In the genomic region with DNA sequence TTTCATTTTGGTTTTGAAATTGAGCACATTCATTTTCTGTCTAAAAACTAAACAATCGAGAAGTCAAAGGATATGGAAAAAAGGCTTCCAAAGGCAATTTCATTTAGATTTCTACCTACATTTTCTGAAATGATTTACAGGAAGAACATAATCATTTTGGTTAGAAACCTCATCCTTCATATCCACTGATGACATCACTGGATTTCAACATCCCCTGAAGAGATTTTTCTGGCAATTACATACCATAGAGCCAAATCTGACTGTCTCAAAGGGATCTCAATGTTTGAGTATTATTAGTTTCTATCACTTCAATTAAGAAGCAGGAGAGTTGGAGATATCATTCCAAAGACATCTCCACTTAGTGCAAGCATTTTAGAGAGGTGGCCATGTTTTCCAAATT, we compare ENCODE assay signal across 15 cellular contexts.
DNase-seq lines count a peak whose midpoint lies in the region; ATAC-seq, FAIRE-seq and TF ChIP-seq lines count a peak whose summit lies in the region.
"Had no signal": no experiment of that assay in that cellular context is flagged by ENCODE, and none has a peak within 500 bp of the region (broad histone marks: within the 10 kb centered on the region; RNA-seq: fewer than 3 reads in every experiment).

No MANE protein-coding gene starts in this region.

- H3K36me3 Mint-ChIP-seq in activated T-helper 2 cell treated with anti-CD3 and anti-CD28 coated beads, Interferon-gamma antibody, Interleukin-2, Interleukin-4, amounts not matched to agents 10 μg/mL and 5 μg/mL and 100 μg/mL, durations not matched to agents 14 hours and 24 hours and 36 hours (ENCODE audit: low read depth), result no peaks in the 10 kb centered on the region

- in situ Hi-C loops in HepG2 (cut with HindIII; ENCODE audit: extremely low pct_ligation_motif_present, low pct_unique_long_range_greater_than_20kb), result no loop called here
- in situ Hi-C loops in transverse colon (cut with MboI; ENCODE audit: low pct_ligation_motif_present in 1 of 4, low pct_unique_long_range_greater_than_20kb in 1 of 4, low sequenced_read_pairs in 3 of 4), result loop anchor here in 3 of 4 donors (25.0 kb wide), 2 partner anchors 266 to 366 kb away; no protein-coding TSS in a partner anchor
- in situ Hi-C loops in G401 (cut with HindIII; ENCODE audit: low sequenced_read_pairs), result no loop called here

- H3K4me3 ChIP-seq in HepG2 (replicated peaks in 1 of 3; ENCODE audit: insufficient read depth in 1 of 3, low read depth in 2 of 3, low read length in 3 of 3) (no peak overlapping the region), right lobe of liver (no peak overlapping the region), fibroblast of lung (replicated peaks in 1 of 4; ENCODE audit: control extremely low read depth in 1 of 4, insufficient read depth in 1 of 4, low read depth in 3 of 4, low read length in 4 of 4) (no peak overlapping the region), transverse colon (no peak overlapping the region)

- peak overlapping the region; percentile 38 for H3K27ac Mint-ChIP-seq in activated T-helper 2 cell treated with anti-CD3 and anti-CD28 coated beads, Interferon-gamma antibody, Interleukin-2, Interleukin-4, amounts not matched to agents 10 μg/mL and 5 μg/mL and 100 μg/mL, durations not matched to agents 14 hours and 24 hours and 36 hours
- H3K27ac Mint-ChIP-seq: IgD-negative memory B cell had no signal

- no TSS peak for BruUV-seq in HepG2 (replicated peaks; lab: Mats Ljungman, UMichigan)

- H4K20me1 ChIP-seq in HepG2 (ENCODE audit: insufficient read depth, low read length) (no peaks in the 10 kb centered on the region), fibroblast of lung (ENCODE audit: control insufficient read depth, extremely low read depth, insufficient read depth, low read length) (no peaks in the 10 kb centered on the region)

- POLR2A ChIA-PET in HepG2 (lab: Yijun Ruan, JAX), result no interaction called here

- no peak for ATAC-seq in HepG2
- no peak for ATAC-seq in right lobe of liver

- H3K4me1 Mint-ChIP-seq in activated T-helper 2 cell treated with anti-CD3 and anti-CD28 coated beads, Interferon-gamma antibody, Interleukin-2, Interleukin-4, amounts not matched to agents 10 μg/mL and 5 μg/mL and 100 μg/mL, durations not matched to agents 14 hours and 24 hours and 36 hours (ENCODE audit: low read depth), result peaks cover 40% of the 10 kb centered on the region

- intact Hi-C loops in HepG2 (cut with micrococcal nuclease; ENCODE audit: unreplicated experiment) (no loop called here), right lobe of liver (cut with DNase I) (no loop called here), transverse colon (cut with DNase I; ENCODE audit: low total_unique reads) (loop anchor here (10.0 kb wide), 1 partner anchor 124 kb away; no protein-coding TSS in a partner anchor)
- intact Hi-C loops in activated T-helper 2 cell treated with anti-CD3 and anti-CD28 coated beads, Interferon-gamma antibody, Interleukin-2, Interleukin-4, amounts not matched to agents 10 μg/mL and 5 μg/mL and 100 μg/mL, durations not matched to agents 14 hours and 24 hours and 36 hours (cut with micrococcal nuclease), result loop anchor here (5.0 kb wide), 1 partner anchor 281 kb away; the partner anchor contains the start of gene CALM1

- CTCF ChIA-PET in HepG2 (lab: Yijun Ruan, JAX; ENCODE audit: low intra/inter-chr PET ratio, low total read pairs), result no interaction called here

- H3K9me3 Mint-ChIP-seq in activated T-helper 2 cell treated with anti-CD3 and anti-CD28 coated beads, Interferon-gamma antibody, Interleukin-2, Interleukin-4, amounts not matched to agents 10 μg/mL and 5 μg/mL and 100 μg/mL, durations not matched to agents 14 hours and 24 hours and 36 hours, result no peaks in the 10 kb centered on the region
- H3K9me3 Mint-ChIP-seq: IgD-negative memory B cell, mesothelial cell of epicardium had no signal

- H3K36me3 ChIP-seq in HepG2 (replicated peaks in 1 of 2; ENCODE audit: control insufficient read depth in 1 of 2, insufficient read depth in 2 of 2, low read length in 2 of 2) (no peaks in the 10 kb centered on the region), right lobe of liver (no peaks in the 10 kb centered on the region), fibroblast of lung (ENCODE audit: control insufficient read depth, insufficient read depth, low read length) (peaks cover 2% of the 10 kb centered on the region), transverse colon (no peaks in the 10 kb centered on the region)

- no peak overlapping the region for H2AFZ ChIP-seq in HepG2 (ENCODE audit: low read length)
- no peak overlapping the region for H2AFZ ChIP-seq in fibroblast of lung (ENCODE audit: low read length)

- TF ChIP-seq EP300 in HepG2 (IDR thresholded peaks at IDR 0.05; ENCODE audit: low read depth in 2 of 2, low read length in 2 of 2) (no peak), HepG2 (CRISPR knock-in tag; IDR thresholded peaks at IDR 0.05; ENCODE audit: borderline replicate concordance) (no peak), transverse colon (IDR thresholded peaks at IDR 0.05; ENCODE audit: low read depth) (no peak)

- WGBS in HepG2 (ENCODE audit: low lambda C conversion rate), result 87% methylated on average over 1 of the region's 1 CpG
- WGBS in right lobe of liver (ENCODE audit: insufficient coverage, low coverage, low lambda C conversion rate, missing lambda C conversion rate), result 100% methylated on average over 1 of the region's 1 CpG
- 96 to 100% methylated on average over 1 of the region's 1 CpG for WGBS in transverse colon (ENCODE audit: low coverage in 1 of 2), 2 donors

- H3K4me2 ChIP-seq in HepG2 (ENCODE audit: low read depth, low read length) (no peak overlapping the region), fibroblast of lung (ENCODE audit: extremely low read depth, insufficient read depth, low read length) (no peak overlapping the region)

- no peak for TF ChIP-seq RAD21 in HepG2 (CRISPR knock-in tag; IDR thresholded peaks at IDR 0.05)

- H3K4me1 ChIP-seq in HepG2 (ENCODE audit: insufficient read depth, low read length) (no peaks in the 10 kb centered on the region), right lobe of liver (no peaks in the 10 kb centered on the region), fibroblast of lung (ENCODE audit: control insufficient read depth, extremely low read depth, insufficient read depth, low read length) (peaks cover 20% of the 10 kb centered on the region), transverse colon (peaks cover 3 to 28% (median 10%) of the 10 kb centered on the region in 4 donors)

- H3K4me3 Mint-ChIP-seq in activated T-helper 2 cell treated with anti-CD3 and anti-CD28 coated beads, Interferon-gamma antibody, Interleukin-2, Interleukin-4, amounts not matched to agents 10 μg/mL and 5 μg/mL and 100 μg/mL, durations not matched to agents 14 hours and 24 hours and 36 hours (ENCODE audit: low read depth), result no peak overlapping the region
- H3K4me3 Mint-ChIP-seq: IgD-negative memory B cell, mesothelial cell of epicardium had no signal

- H3K27me3 ChIP-seq in HepG2 (ENCODE audit: control insufficient read depth in 1 of 2, insufficient read depth in 2 of 2, low read length in 2 of 2), result no peaks in the 10 kb centered on the region
- no peaks in the 10 kb centered on the region for H3K27me3 ChIP-seq in right lobe of liver
- no peaks in the 10 kb centered on the region for H3K27me3 ChIP-seq in fibroblast of lung (ENCODE audit: control insufficient read depth, insufficient read depth, low read length)
- no peaks in the 10 kb centered on the region for H3K27me3 ChIP-seq in transverse colon

- H3K27ac ChIP-seq in HepG2 (ENCODE audit: extremely low read length, insufficient read depth, low read length) (no peak overlapping the region), right lobe of liver (no peak overlapping the region), fibroblast of lung (ENCODE audit: insufficient read depth, low read length) (no peak overlapping the region), transverse colon (peak overlapping the region in 3 of 4 donors; percentile 51 to 78 (median 70))

- peaks cover 3% of the 10 kb centered on the region for H3K27me3 Mint-ChIP-seq in activated T-helper 2 cell treated with anti-CD3 and anti-CD28 coated beads, Interferon-gamma antibody, Interleukin-2, Interleukin-4, amounts not matched to agents 10 μg/mL and 5 μg/mL and 100 μg/mL, durations not matched to agents 14 hours and 24 hours and 36 hours (ENCODE audit: low read depth)
- H3K27me3 Mint-ChIP-seq: IgD-negative memory B cell had no signal

- no peak for FAIRE-seq in HepG2 (lab: Jason Lieb, UNC)
- FAIRE-seq: H1, keratinocyte had no signal

- TF ChIP-seq CTCF in HepG2 (CRISPR knock-in tag; IDR thresholded peaks at IDR 0.05), result no peak
- TF ChIP-seq CTCF in right lobe of liver (IDR thresholded peaks at IDR 0.05), result no peak
- no peak for TF ChIP-seq CTCF in fibroblast of lung (conservative IDR thresholded peaks at IDR 0.05 in 1 of 2, IDR thresholded peaks at IDR 0.05 in 1 of 2; ENCODE audit: low read depth in 1 of 2, low read length in 2 of 2)
- TF ChIP-seq CTCF in transverse colon (IDR thresholded peaks at IDR 0.05), result no peak

- DNase-seq in HepG2 (ENCODE audit: low spot score), result no peak
- DNase-seq in right lobe of liver, result no peak
- DNase-seq in activated T-helper 2 cell treated with anti-CD3 and anti-CD28 coated beads, Interferon-gamma antibody, Interleukin-2, Interleukin-4, amounts not matched to agents 10 μg/mL and 5 μg/mL and 100 μg/mL, durations not matched to agents 14 hours and 24 hours and 36 hours (ENCODE audit: low spot score), result no peak
- DNase-seq in fibroblast of lung (ENCODE audit: low read depth in 2 of 2), result peak; percentile 38 to 62
- no peak for DNase-seq in transverse colon
- DNase-seq in G401 (ENCODE audit: low spot score), result no peak
- no peak for DNase-seq in NCI-H1105 treated with DMSO at 0.1 percent for 48 hours (lab: John Stamatoyannopoulos, UW)
- no peak for DNase-seq in HT-29 (ENCODE audit: low spot score)
- DNase-seq: aorta, DMS 273 treated with DMSO at 0.1 percent for 48 hours, NCI-H1436 had no signal

- H3K9ac ChIP-seq in HepG2 (ENCODE audit: insufficient read depth, low read depth, low read length) (no peak overlapping the region), fibroblast of lung (ENCODE audit: insufficient read depth, low read length) (no peak overlapping the region)

- no peak for TF ChIP-seq POLR2A in HepG2 (IDR thresholded peaks at IDR 0.05; ENCODE audit: insufficient read depth in 1 of 2, low read depth in 2 of 2, low read length in 2 of 2)
- no peak for TF ChIP-seq POLR2A in right lobe of liver (IDR thresholded peaks at IDR 0.05)
- TF ChIP-seq POLR2A in transverse colon (IDR thresholded peaks at IDR 0.05), result no peak

- H3K9me3 ChIP-seq in HepG2 (ENCODE audit: low read length) (no peaks in the 10 kb centered on the region), right lobe of liver (no peaks in the 10 kb centered on the region), fibroblast of lung (ENCODE audit: control insufficient read depth, insufficient read depth, low read depth, low read length) (no peaks in the 10 kb centered on the region), transverse colon (no peaks in the 10 kb centered on the region)

- no peaks in the 10 kb centered on the region for H3K79me2 ChIP-seq in HepG2 (ENCODE audit: insufficient read depth, low read length)
- H3K79me2 ChIP-seq in fibroblast of lung (ENCODE audit: control insufficient read depth, insufficient read depth, low read length), result no peaks in the 10 kb centered on the region

TF ChIP-seq in HepG2, 621 proteins besides CTCF, POLR2A, EP300 and RAD21 (continues in another document):
- TF ChIP-seq ATF7 (IDR thresholded peaks at IDR 0.05), result peak; percentile 55
- no peak for TF ChIP-seq ATF7 (CRISPR knock-in tag; IDR thresholded peaks at IDR 0.05)

Comparison
In these comparisons a context has a peak if more than half of its experiments do, and no peak if none do; other contexts are left out.
1. DNase-seq: peak in fibroblast of lung (2 of 2); none in HepG2 (single experiment), right lobe of liver (0 of 3), activated T-helper 2 cell treated with anti-CD3 and anti-CD28 coated beads, Interferon-gamma antibody, Interleukin-2, Interleukin-4, amounts not matched to agents 10 μg/mL and 5 μg/mL and 100 μg/mL, durations not matched to agents 14 hours and 24 hours and 36 hours (single experiment), transverse colon (single experiment), G401 (single experiment), NCI-H1105 treated with DMSO at 0.1 percent for 48 hours (single experiment) and HT-29 (single experiment).
2. H3K27ac ChIP-seq: peak in transverse colon (3 of 4); none in HepG2 (single experiment), right lobe of liver (0 of 3) and fibroblast of lung (single experiment).
3. in situ Hi-C loops: an anchor here in transverse colon (25.0 kb wide); none called in HepG2 and G401.
4. intact Hi-C loops: an anchor here in activated T-helper 2 cell treated with anti-CD3 and anti-CD28 coated beads, Interferon-gamma antibody, Interleukin-2, Interleukin-4, amounts not matched to agents 10 μg/mL and 5 μg/mL and 100 μg/mL, durations not matched to agents 14 hours and 24 hours and 36 hours (5.0 kb wide) and transverse colon (10.0 kb wide); none called in HepG2 and right lobe of liver.